19 cellular contexts compared by ENCODE assay signal in genomic region chr2:1793001-1793867, GRCh38.
"Had no signal": no experiment of that assay in that cellular context is flagged by ENCODE, and none has a peak within 500 bp of the region (broad histone marks: within the 10 kb centered on the region; RNA-seq: fewer than 3 reads in every experiment).

No MANE protein-coding gene starts in this region.

- H3K36me3 Mint-ChIP-seq: activated naive CD8-positive, alpha-beta T cell treated with anti-CD3 and anti-CD28 coated beads, Interleukin-2, amount 10 ng/mL, durations not matched to agents 7 days and 5 days; stimulated activated effector memory CD8-positive, alpha-beta T cell treated with anti-CD3 and anti-CD28 coated beads, Interleukin-12 subunit alpha, Interleukin-12 subunit beta, amount 100 ng/mL, for 72 hours had no signal

- DNase-seq: activated B cell treated with CpG ODN at 0.5 μM for 24 hours; activated CD4-positive, alpha-beta T cell treated with anti-CD3 and anti-CD28 coated beads for 48 hours; activated CD8-positive, alpha-beta memory T cell treated with anti-CD3 and anti-CD28 coated beads, Interleukin-2, amount 50 U/mL, for 48 hours; activated CD8-positive, alpha-beta T cell treated with anti-CD3 and anti-CD28 coated beads, Interleukin-2, amount 10 ng/mL, durations not matched to agents 7 days and 5 days; activated naive CD4-positive, alpha-beta T cell; activated naive CD8-positive, alpha-beta T cell treated with anti-CD3 and anti-CD28 coated beads, Interleukin-2, amount 10 ng/mL, durations not matched to agents 7 days and 5 days; activated T-cell treated with anti-CD3 and anti-CD28 coated beads, Interleukin-2, amount 50 U/mL, for 72 hours; brain microvascular endothelial cell; cerebellar nuclear complex; endodermal cell; erythroblast; gastrocnemius medialis; left lung; mesenchymal stem cell; T-helper 2 cell; tibial artery had no signal

- H3K27me3 ChIP-seq: brain microvascular endothelial cell, gastrocnemius medialis, hepatocyte, ovary, tibial artery had no signal

- H3K9me3 ChIP-seq: gastrocnemius medialis, left lung, ovary, tibial artery had no signal

- H3K4me3 ChIP-seq: hepatocyte, left lung, ovary, tibial artery had no signal

- H3K4me1 Mint-ChIP-seq: activated B cell treated with CpG ODN at 0.5 μM for 24 hours; stimulated activated effector memory CD8-positive, alpha-beta T cell treated with anti-CD3 and anti-CD28 coated beads, Interleukin-12 subunit alpha, Interleukin-12 subunit beta, amount 100 ng/mL, for 72 hours had no signal

- H3K27ac ChIP-seq: brain microvascular endothelial cell, left lung, ovary had no signal

- H3K4me2 ChIP-seq: hepatocyte had no signal

- H3K27ac Mint-ChIP-seq: activated B cell treated with CpG ODN at 0.5 μM for 24 hours; activated CD8-positive, alpha-beta T cell treated with anti-CD3 and anti-CD28 coated beads, Interleukin-2, amount 10 ng/mL, durations not matched to agents 7 days and 5 days; activated naive CD8-positive, alpha-beta T cell treated with anti-CD3 and anti-CD28 coated beads, Interleukin-2, amount 10 ng/mL, durations not matched to agents 7 days and 5 days; activated T-cell treated with anti-CD3 and anti-CD28 coated beads, Interleukin-2, amount 50 U/mL, for 72 hours; endodermal cell; stimulated activated effector memory CD8-positive, alpha-beta T cell treated with anti-CD3 and anti-CD28 coated beads, Interleukin-12 subunit alpha, Interleukin-12 subunit beta, amount 100 ng/mL, for 72 hours had no signal

- ATAC-seq: activated CD8-positive, alpha-beta T cell treated with anti-CD3 and anti-CD28 coated beads, Interleukin-2, amount 10 ng/mL, durations not matched to agents 7 days and 5 days; activated T-cell treated with anti-CD3 and anti-CD28 coated beads, Interleukin-2, amount 50 U/mL, for 72 hours; gastrocnemius medialis; stimulated activated effector memory CD8-positive, alpha-beta T cell treated with anti-CD3 and anti-CD28 coated beads, Interleukin-12 subunit alpha, Interleukin-12 subunit beta, amount 100 ng/mL, for 72 hours had no signal

- H3K4me3 Mint-ChIP-seq: activated B cell treated with CpG ODN at 0.5 μM for 24 hours; activated CD8-positive, alpha-beta T cell treated with anti-CD3 and anti-CD28 coated beads, Interleukin-2, amount 10 ng/mL, durations not matched to agents 7 days and 5 days; activated naive CD8-positive, alpha-beta T cell treated with anti-CD3 and anti-CD28 coated beads, Interleukin-2, amount 10 ng/mL, durations not matched to agents 7 days and 5 days; activated T-cell treated with anti-CD3 and anti-CD28 coated beads, Interleukin-2, amount 50 U/mL, for 72 hours; endodermal cell; stimulated activated effector memory CD8-positive, alpha-beta T cell treated with anti-CD3 and anti-CD28 coated beads, Interleukin-12 subunit alpha, Interleukin-12 subunit beta, amount 100 ng/mL, for 72 hours had no signal

- H3K4me1 ChIP-seq: left lung had no signal

- H2AFZ ChIP-seq: hepatocyte had no signal

- H3K9me3 Mint-ChIP-seq: activated B cell treated with CpG ODN at 0.5 μM for 24 hours; activated naive CD8-positive, alpha-beta T cell treated with anti-CD3 and anti-CD28 coated beads, Interleukin-2, amount 10 ng/mL, durations not matched to agents 7 days and 5 days; activated T-cell treated with anti-CD3 and anti-CD28 coated beads, Interleukin-2, amount 50 U/mL, for 72 hours; endodermal cell; stimulated activated effector memory CD8-positive, alpha-beta T cell treated with anti-CD3 and anti-CD28 coated beads, Interleukin-12 subunit alpha, Interleukin-12 subunit beta, amount 100 ng/mL, for 72 hours had no signal

- H3K36me3 ChIP-seq: brain microvascular endothelial cell, gastrocnemius medialis, left lung, ovary, tibial artery had no signal
